ENCODE assay signal across 23 cellular contexts in the genomic region with DNA sequence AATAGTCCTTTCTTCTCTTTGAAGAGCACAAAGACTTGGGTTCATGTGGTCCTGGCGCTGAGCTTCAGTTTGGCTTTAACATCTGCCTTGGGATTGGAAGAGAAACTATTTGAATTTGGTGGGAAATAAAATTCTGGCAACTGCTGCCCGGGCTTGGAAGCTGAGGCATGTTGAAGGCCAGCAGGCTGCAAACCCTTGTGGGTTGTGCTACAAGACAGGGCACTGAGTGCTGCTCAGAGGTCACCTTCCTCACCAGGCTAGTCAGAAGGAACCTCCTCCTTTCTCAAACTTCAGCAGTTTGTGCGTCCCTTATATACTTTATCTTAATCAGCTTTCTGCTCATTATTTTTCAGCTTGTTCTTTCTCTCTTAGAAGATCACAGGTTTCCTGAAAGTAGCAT.
"Had no signal": no experiment of that assay in that cellular context is flagged by ENCODE, and none has a peak within 500 bp of the region (broad histone marks: within the 10 kb centered on the region; RNA-seq: fewer than 3 reads in every experiment).

No MANE protein-coding gene starts in this region.

- H3K4me2 ChIP-seq: hepatocyte had no signal

- H3K9me3 ChIP-seq: esophagus muscularis mucosa, gastrocnemius medialis, left lung, lower lobe of right lung, mucosa of descending colon had no signal

- H3K79me2 ChIP-seq: hepatocyte had no signal

- ATAC-seq: gastrocnemius medialis, left lung, left ventricle myocardium superior, lower lobe of right lung, mucosa of descending colon had no signal

- H3K27me3 ChIP-seq: dorsolateral prefrontal cortex, esophagus muscularis mucosa, gastrocnemius medialis, hepatocyte, left lung had no signal

- H2AFZ ChIP-seq: hepatocyte had no signal

- H3K4me3 ChIP-seq: coronary artery, dorsolateral prefrontal cortex, esophagus muscularis mucosa, gastrocnemius medialis, hepatocyte, left lung, lower lobe of right lung, mucosa of descending colon had no signal

- H3K36me3 ChIP-seq: esophagus muscularis mucosa, gastrocnemius medialis, left lung, lower lobe of right lung had no signal

- DNase-seq: dermis blood vessel endothelial cell; dorsolateral prefrontal cortex; effector CD4-positive, alpha-beta T cell; effector memory CD4-positive, alpha-beta T cell; foreskin fibroblast; foreskin melanocyte; gastrocnemius medialis; glutamatergic neuron; head of caudate nucleus; hypothalamus; immature natural killer cell; islet precursor cell; kidney; kidney glomerular epithelial cell; left lung; left ventricle myocardium superior; lower lobe of right lung; mesenchymal stem cell; mucosa of descending colon; naive B cell had no signal

- H3K27ac ChIP-seq: coronary artery, dorsolateral prefrontal cortex, esophagus muscularis mucosa, gastrocnemius medialis, hepatocyte, left lung, lower lobe of right lung had no signal

- H3K4me1 ChIP-seq: esophagus muscularis mucosa, gastrocnemius medialis, left lung, lower lobe of right lung had no signal
